ENCODE assay signal across 1 cellular context in the genomic region with DNA sequence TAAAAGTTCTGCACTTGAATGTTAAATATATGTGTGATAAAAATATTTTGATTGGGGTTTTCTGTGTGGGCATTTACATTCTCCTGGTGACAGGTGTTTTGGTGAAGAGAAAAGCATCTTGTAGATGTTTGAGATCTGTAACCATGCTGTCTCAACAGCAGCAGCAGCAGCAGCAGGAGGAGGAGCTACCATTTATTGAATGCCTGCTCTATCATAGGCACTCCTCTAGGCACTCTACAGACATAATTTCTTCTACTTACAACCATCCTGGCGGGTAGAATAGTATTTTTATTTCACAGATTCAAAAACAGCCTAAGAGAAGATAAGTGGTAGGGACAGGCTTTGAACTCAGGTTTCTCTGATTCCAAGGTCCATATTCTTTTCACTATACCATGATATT.
TF ChIP-seq lines count a peak whose summit lies in the region.

No MANE protein-coding gene starts in this region.

TF ChIP-seq in IMR-90, 13 proteins besides CTCF, POLR2A, EP300 and RAD21 (continued from another document):
- TF ChIP-seq, protein P1, sequence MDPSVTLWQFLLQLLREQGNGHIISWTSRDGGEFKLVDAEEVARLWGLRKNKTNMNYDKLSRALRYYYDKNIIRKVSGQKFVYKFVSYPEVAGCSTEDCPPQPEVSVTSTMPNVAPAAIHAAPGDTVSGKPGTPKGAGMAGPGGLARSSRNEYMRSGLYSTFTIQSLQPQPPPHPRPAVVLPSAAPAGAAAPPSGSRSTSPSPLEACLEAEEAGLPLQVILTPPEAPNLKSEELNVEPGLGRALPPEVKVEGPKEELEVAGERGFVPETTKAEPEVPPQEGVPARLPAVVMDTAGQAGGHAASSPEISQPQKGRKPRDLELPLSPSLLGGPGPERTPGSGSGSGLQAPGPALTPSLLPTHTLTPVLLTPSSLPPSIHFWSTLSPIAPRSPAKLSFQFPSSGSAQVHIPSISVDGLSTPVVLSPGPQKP (IDR thresholded peaks at IDR 0.05; ENCODE audit: borderline replicate concordance, low read depth, low read length), result no peak
- TF ChIP-seq BHLHE40 (IDR thresholded peaks at IDR 0.05; ENCODE audit: low read depth, low read length) (no peak), FOS (IDR thresholded peaks at IDR 0.05; ENCODE audit: low read depth, low read length) (no peak), NFE2L2 (IDR thresholded peaks at IDR 0.05; ENCODE audit: low read depth, low read length) (no peak), CHD1 (IDR thresholded peaks at IDR 0.05; ENCODE audit: low read depth, low read length) (no peak)
